ENCODE assay signal across 1 cellular context in genomic region chr17:80877095-80877828, GRCh38.
TF ChIP-seq lines count a peak whose summit lies in the region.

No MANE protein-coding gene starts in this region.

TF ChIP-seq in GM12878, 131 proteins besides CTCF, POLR2A, EP300 and RAD21 (continued from another document and continues in another):
- TF ChIP-seq SKIL (IDR thresholded peaks at IDR 0.05; ENCODE audit: low read depth, poor library complexity, severe bottlenecking) = peak; percentile 98
- TF ChIP-seq ZBTB11 (CRISPR knock-in tag; IDR thresholded peaks at IDR 0.05) = no peak
- TF ChIP-seq REST (IDR thresholded peaks at IDR 0.05; ENCODE audit: low read depth, low read length) = no peak
- 0 out of 2 replicates have a peak, but pooled peaks have one; percentile 18 for TF ChIP-seq GABPA (IDR thresholded peaks at IDR 0.05; ENCODE audit: low read depth)
- peak; percentile 43 for TF ChIP-seq EED (IDR thresholded peaks at IDR 0.05; ENCODE audit: low read depth)
- peak; percentile 44 for TF ChIP-seq POLR2AphosphoS5 (IDR thresholded peaks at IDR 0.05; ENCODE audit: low read length)
- no peak for TF ChIP-seq SUZ12 (IDR thresholded peaks at IDR 0.05; ENCODE audit: unreplicated experiment)
- no peak for TF ChIP-seq MYB (IDR thresholded peaks at IDR 0.05; ENCODE audit: borderline replicate concordance, low read depth, low read length)
- TF ChIP-seq MTA2 (IDR thresholded peaks at IDR 0.05; ENCODE audit: low read depth) = peak; percentile 93
- TF ChIP-seq CEBPZ (IDR thresholded peaks at IDR 0.05; ENCODE audit: low read depth, low read length) = no peak
- TF ChIP-seq CREB1 (IDR thresholded peaks at IDR 0.05; ENCODE audit: low read depth) = no peak
- TF ChIP-seq MAX (IDR thresholded peaks at IDR 0.05; ENCODE audit: low read depth, low read length) = no peak; the same call in 1 of the 2 replicates
- TF ChIP-seq RELB (IDR thresholded peaks at IDR 0.05; ENCODE audit: low read depth) = peak; percentile 75
- TF ChIP-seq SMAD5 (IDR thresholded peaks at IDR 0.05; ENCODE audit: low read depth) = no peak
- TF ChIP-seq SRF (IDR thresholded peaks at IDR 0.05; ENCODE audit: low read depth in 2 of 2, low read length in 2 of 2) = no peak
- TF ChIP-seq CBFB (IDR thresholded peaks at IDR 0.05; ENCODE audit: low read depth) = peak; percentile 88
- TF ChIP-seq TBL1XR1 (IDR thresholded peaks at IDR 0.05; ENCODE audit: low read depth, low read length) = peak; percentile 88
- no peak for TF ChIP-seq PAX8 (IDR thresholded peaks at IDR 0.05)
- peak; percentile 65; the same call in 1 of the 2 replicates for TF ChIP-seq STAT3 (IDR thresholded peaks at IDR 0.05; ENCODE audit: low read depth, low read length)
- no peak for TF ChIP-seq ATF3 (IDR thresholded peaks at IDR 0.05; ENCODE audit: borderline replicate concordance, extremely low read depth, low read depth, low read length)
- TF ChIP-seq USF2 (IDR thresholded peaks at IDR 0.05; ENCODE audit: borderline replicate concordance, low read depth, low read length) = no peak
- peak; percentile 58; the same call in 1 of the 2 replicates for TF ChIP-seq SMARCA5 (IDR thresholded peaks at IDR 0.05)
- peak; percentile 53; the same call in 1 of the 2 replicates for TF ChIP-seq ZNF207 (IDR thresholded peaks at IDR 0.05; ENCODE audit: borderline replicate concordance)
- no peak for TF ChIP-seq TCF7 (IDR thresholded peaks at IDR 0.05; ENCODE audit: borderline replicate concordance)
- TF ChIP-seq IKZF2 (IDR thresholded peaks at IDR 0.05) = peak; percentile 81 to 86
- no peak for TF ChIP-seq STAT1 (conservative IDR thresholded peaks at IDR 0.05)
- no peak for TF ChIP-seq YBX1 (IDR thresholded peaks at IDR 0.05)
- no peak for TF ChIP-seq RELA (IDR thresholded peaks at IDR 0.05; ENCODE audit: borderline replicate concordance, partially characterized antibody)
- TF ChIP-seq NR2C2 (IDR thresholded peaks at IDR 0.05; ENCODE audit: borderline replicate concordance, control insufficient read depth, insufficient read length, low read depth) = no peak
- TF ChIP-seq RFX5 (IDR thresholded peaks at IDR 0.05; ENCODE audit: low read depth, low read length) = no peak
- TF ChIP-seq NFIC (IDR thresholded peaks at IDR 0.05; ENCODE audit: low read depth, low read length) = peak; percentile 84; the same call in 1 of the 2 replicates
- no peak for TF ChIP-seq ZBTB33 (IDR thresholded peaks at IDR 0.05)
- peak; percentile 94 for TF ChIP-seq IRF4 (IDR thresholded peaks at IDR 0.05; ENCODE audit: low read depth, low read length)
- TF ChIP-seq NR2F1 (conservative IDR thresholded peaks at IDR 0.05) = peak; percentile 66
- TF ChIP-seq PML (IDR thresholded peaks at IDR 0.05; ENCODE audit: low read length) = peak; percentile 72; the same call in 1 of the 2 replicates
- no peak for TF ChIP-seq KDM1A (IDR thresholded peaks at IDR 0.05; ENCODE audit: borderline replicate concordance)
- no peak for TF ChIP-seq NFYA (IDR thresholded peaks at IDR 0.05; ENCODE audit: borderline replicate concordance, low read depth, low read length)
- no peak for TF ChIP-seq HDGF (IDR thresholded peaks at IDR 0.05)
- peak; percentile 95 for TF ChIP-seq PAX5 (IDR thresholded peaks at IDR 0.05; ENCODE audit: borderline replicate concordance, low read depth, low read length)
- no peak; the same call in none of the 2 replicates for TF ChIP-seq YY1 (IDR thresholded peaks at IDR 0.05; ENCODE audit: low read depth, low read length)
- peak; percentile 27; the same call in 1 of the 2 replicates for TF ChIP-seq LARP7 (IDR thresholded peaks at IDR 0.05)
- 0 out of 2 replicates have a peak, but pooled peaks have one; percentile 21 for TF ChIP-seq MEF2A (IDR thresholded peaks at IDR 0.05; ENCODE audit: insufficient read depth, low read depth, low read length)
- peak; percentile 74 for TF ChIP-seq IKZF1 (conservative IDR thresholded peaks at IDR 0.05)
- TF ChIP-seq SMC3 (IDR thresholded peaks at IDR 0.05; ENCODE audit: borderline replicate concordance, low read length) = no peak
